ENCODE assay signal across 8 cellular contexts in the genomic region with DNA sequence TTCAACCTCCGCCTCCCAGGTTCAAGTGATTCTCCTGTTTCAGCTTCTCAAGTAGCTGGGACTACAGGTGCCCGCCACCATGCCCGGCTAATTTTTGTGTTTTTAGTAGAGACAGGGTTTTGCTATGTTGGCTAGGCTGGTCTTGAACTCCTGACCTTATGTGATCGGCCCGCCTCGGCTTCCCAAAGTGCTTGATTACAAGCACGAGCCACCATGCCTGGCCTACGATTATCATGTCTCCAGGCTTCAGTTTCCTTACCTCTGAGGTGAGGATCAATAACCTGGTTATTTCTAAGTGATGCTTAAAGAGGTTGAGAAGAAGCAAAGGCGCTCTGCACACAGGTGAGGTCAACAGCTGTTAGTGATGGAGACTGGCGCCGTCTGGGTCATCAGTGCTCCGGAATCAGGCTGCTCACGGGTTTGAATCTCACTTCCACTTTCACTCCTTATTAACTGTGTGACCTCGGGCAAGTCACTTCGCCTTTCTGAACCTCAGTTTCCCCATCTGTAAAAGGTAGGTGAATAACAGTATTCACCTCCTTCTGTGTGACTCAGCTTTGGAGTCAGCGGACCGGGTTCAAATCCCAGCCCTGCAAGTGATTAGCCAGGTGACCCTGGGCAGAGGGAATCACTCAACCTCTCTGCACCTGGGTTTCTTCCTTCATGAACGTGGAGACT. TPM values are rescaled to one million over a fixed set of nuclear protein-coding genes. Genes with fewer than 3 reads are reported as not detected.
DNase-seq lines count a peak whose midpoint lies in the region; ATAC-seq and TF ChIP-seq lines count a peak whose summit lies in the region.

No MANE protein-coding gene starts in this region.

- H2BK5ac ChIP-seq in trophoblast cell (ENCODE audit: low read depth, low read length, poor library complexity): no peak overlapping the region

- H4K12ac ChIP-seq in trophoblast cell (ENCODE audit: low read depth, low read length): no peak overlapping the region

- peak; percentile 26 for ATAC-seq in GM19397 (IDR thresholded peaks at IDR 0.05; ENCODE audit: unreplicated experiment)

- peak overlapping the region; percentile 52 for H3K4me2 ChIP-seq in trophoblast cell (ENCODE audit: low read length)

- TF ChIP-seq CTCF in BE2C (IDR thresholded peaks at IDR 0.05; ENCODE audit: low read depth, low read length): no peak

- peak overlapping the region; percentile 80 for H3K18ac ChIP-seq in trophoblast cell (ENCODE audit: low read length)

- peak overlapping the region; percentile 91 for H2AFZ ChIP-seq in trophoblast cell (ENCODE audit: insufficient read depth, low read length, poor library complexity)

- H3K27ac ChIP-seq in epithelial cell of prostate (peak overlapping the region; percentile 75), trophoblast cell (ENCODE audit: low read depth, low read length) (no peak overlapping the region)

- no CpG with 5 or more reads among the region's 18 CpGs for WGBS in trophoblast cell (ENCODE audit: extremely low coverage, insufficient coverage, insufficient read length)

- peak overlapping the region; percentile 82 for H4K8ac ChIP-seq in trophoblast cell (ENCODE audit: low read depth, low read length)

- H3K4me1 ChIP-seq in BE2C (no peaks in the 10 kb centered on the region; the same call in 1 of the 2 replicates), trophoblast cell (ENCODE audit: control insufficient read depth in 1 of 2, insufficient read depth in 2 of 2, low read length in 2 of 2) (peaks cover 5 to 11% of the 10 kb centered on the region in 2 experiments)

- H4K91ac ChIP-seq in trophoblast cell (ENCODE audit: low read depth, low read length): peak overlapping the region; percentile 59

- H2AK5ac ChIP-seq in trophoblast cell (ENCODE audit: low read length): no peak overlapping the region

- H3K4me3 ChIP-seq in BE2C (ENCODE audit: low read depth, low read length) (peak overlapping the region; percentile 68), trophoblast cell (ENCODE audit: low read depth, low read length) (peak overlapping the region; percentile 78)

- H3K27me3 ChIP-seq in BE2C (no peaks in the 10 kb centered on the region), trophoblast cell (ENCODE audit: insufficient read depth, low read length) (no peaks in the 10 kb centered on the region)

- no peak overlapping the region for H2BK120ac ChIP-seq in trophoblast cell (ENCODE audit: insufficient read depth, low read length, poor library complexity)

- H3K23ac ChIP-seq in trophoblast cell (ENCODE audit: low read length): no peak overlapping the region

- H3K79me2 ChIP-seq in trophoblast cell (ENCODE audit: control insufficient read depth, insufficient read depth, low read length, poor library complexity): peaks cover 8% of the 10 kb centered on the region

- H3K14ac ChIP-seq in trophoblast cell (ENCODE audit: low read length): peak overlapping the region; percentile 90

- DNase-seq in BE2C: no peak
- peak; percentile 57 for DNase-seq in NCI-H69 (lab: John Stamatoyannopoulos, UW)
- DNase-seq in epithelial cell of prostate (ENCODE audit: low read depth, low spot score): no peak
- DNase-seq in trophoblast cell: no peak
- DNase-seq in middle frontal gyrus (ENCODE audit: extremely low spot score, low spot score): no peak
- no peak for DNase-seq in NCI-H226
- DNase-seq in HuH-7 (ENCODE audit: low spot score): no peak

- H2BK12ac ChIP-seq in trophoblast cell (ENCODE audit: low read length): peak overlapping the region; percentile 84

- H3K9ac ChIP-seq in trophoblast cell (ENCODE audit: low read length): no peak overlapping the region

- H3K9me3 ChIP-seq in BE2C: no peaks in the 10 kb centered on the region
- H3K9me3 ChIP-seq in trophoblast cell (ENCODE audit: insufficient read depth, low read depth, low read length): no peaks in the 10 kb centered on the region

- H3K4ac ChIP-seq in trophoblast cell (ENCODE audit: low read depth, low read length): no peak overlapping the region

- no peaks in the 10 kb centered on the region for H3K36me3 ChIP-seq in BE2C
- H3K36me3 ChIP-seq in trophoblast cell (ENCODE audit: control insufficient read depth in 1 of 2, insufficient read depth in 2 of 2, low read length in 2 of 2): no peaks in the 10 kb centered on the region

- H3K79me1 ChIP-seq in trophoblast cell (ENCODE audit: low read length): peaks cover 10% of the 10 kb centered on the region

RNA-seq across cellular contexts. Expression of gene ABCC1, which starts 0.7 kb away (rescaled TPM):
- 84.0 TPM for polyA plus RNA-seq in BE2C (2012; ENCODE audit: insufficient read depth, insufficient read length, low read depth)
- 15.6 and 16.1 TPM in 2 replicates for polyA plus RNA-seq in trophoblast cell (2013)
